In the genomic region with DNA sequence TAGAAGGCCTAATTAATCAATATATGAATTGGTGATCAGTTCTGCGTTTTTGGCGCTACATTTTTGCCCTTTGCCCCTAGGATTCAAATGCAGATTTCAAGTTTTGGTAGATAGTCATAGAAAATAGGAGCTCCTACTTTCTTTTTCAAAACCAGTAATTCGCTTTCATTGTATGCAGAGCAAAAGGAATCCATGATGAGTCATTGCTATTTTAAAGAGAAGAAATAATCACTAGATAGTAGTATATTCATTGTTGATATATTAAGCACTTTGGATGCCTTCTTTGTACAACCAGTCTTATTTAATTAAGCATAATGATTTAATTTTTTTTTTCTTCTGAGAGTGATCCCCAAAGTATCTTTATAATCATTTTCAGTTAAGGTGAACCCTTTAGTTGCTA, we compare ENCODE assay signal across 18 cellular contexts.
"Had no signal": no experiment of that assay in that cellular context is flagged by ENCODE, and none has a peak within 500 bp of the region (broad histone marks: within the 10 kb centered on the region; RNA-seq: fewer than 3 reads in every experiment).

No MANE protein-coding gene starts in this region.

- ATAC-seq: activated naive CD4-positive, alpha-beta T cell treated with anti-CD3 and anti-CD28 coated beads, Interleukin-2, amount 50 U/mL, for 72 hours; activated T-cell treated with anti-CD3 and anti-CD28 coated beads, Interleukin-2, amount 50 U/mL, for 4 hours; body of pancreas; esophagus mucosa; right lobe of liver had no signal

- H3K27me3 ChIP-seq: body of pancreas, neutrophil, right lobe of liver had no signal

- DNase-seq: activated CD4-positive, alpha-beta memory T cell treated with anti-CD3 and anti-CD28 coated beads, Interleukin-2, amount 10 ng/mL, durations not matched to agents 7 days and 5 days; activated CD4-positive, alpha-beta T cell treated with anti-CD3 and anti-CD28 coated beads for 1 hour; activated CD4-positive, alpha-beta T cell treated with anti-CD3 and anti-CD28 coated beads, Interleukin-2, amount 10 ng/mL, durations not matched to agents 7 days and 5 days; activated CD8-positive, alpha-beta memory T cell treated with anti-CD3 and anti-CD28 coated beads, Interleukin-2, amount 50 U/mL, for 48 hours; activated naive CD4-positive, alpha-beta T cell; activated T-cell treated with anti-CD3 and anti-CD28 coated beads, Interleukin-2, amount 50 U/mL, for 4 hours; body of pancreas; cortex of kidney; islet precursor cell; left ventricle myocardium inferior; right lobe of liver; stimulated activated CD4-positive, alpha-beta T cell treated with anti-CD3 and anti-CD28 coated beads, Interleukin-4, amount 100 ng/mL, for 1 hour; T-helper 2 cell had no signal

- H3K4me1 ChIP-seq: body of pancreas, right lobe of liver had no signal

- H3K9me3 ChIP-seq: body of pancreas, left ventricle myocardium inferior, neutrophil, thoracic aorta had no signal

- H3K36me3 ChIP-seq: left ventricle myocardium inferior, neutrophil, right lobe of liver, thoracic aorta had no signal

- H3K4me3 ChIP-seq: body of pancreas, left ventricle myocardium inferior, lung, right lobe of liver, thoracic aorta had no signal

- H3K27ac ChIP-seq: body of pancreas, left ventricle myocardium inferior, neutrophil, right lobe of liver had no signal
